18 cellular contexts compared by ENCODE assay signal in the genomic region with DNA sequence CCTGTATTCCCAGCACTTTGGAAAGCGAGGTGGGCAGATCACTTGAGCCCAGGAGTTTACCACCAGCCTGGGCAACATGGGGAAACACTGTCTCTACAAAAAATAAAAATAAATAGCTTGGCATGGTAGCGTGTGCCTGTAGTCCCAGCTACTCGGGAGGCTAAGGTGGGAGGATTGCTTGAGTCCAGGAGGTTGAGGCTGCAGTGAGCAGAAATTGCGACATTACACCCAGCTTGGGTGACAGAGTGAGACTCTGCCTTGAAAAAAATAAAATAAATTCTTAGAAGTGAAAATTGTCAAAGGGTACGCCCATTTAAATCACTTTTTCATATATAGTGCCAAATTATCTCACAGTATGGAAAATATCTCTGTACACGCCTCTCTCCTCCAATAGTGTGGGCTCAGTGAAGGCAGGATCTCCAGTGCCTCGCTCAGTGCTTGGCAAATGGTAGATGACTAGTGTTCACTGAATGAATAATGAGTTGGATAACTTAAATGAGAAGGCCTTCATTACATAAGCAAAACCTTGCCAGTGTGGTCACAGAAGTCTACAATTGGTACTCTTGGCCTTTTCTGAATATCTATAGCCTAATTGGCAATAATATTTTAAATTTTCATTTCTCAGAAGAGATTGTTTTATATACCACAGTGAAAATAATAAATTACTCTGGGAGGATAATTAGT. TPM values are rescaled to one million over a fixed set of nuclear protein-coding genes. Genes with fewer than 3 reads are reported as not detected.
DNase-seq lines count a peak whose midpoint lies in the region; FAIRE-seq and TF ChIP-seq lines count a peak whose summit lies in the region.
"Had no signal": no experiment of that assay in that cellular context is flagged by ENCODE, and none has a peak within 500 bp of the region (broad histone marks: within the 10 kb centered on the region; RNA-seq: fewer than 3 reads in every experiment).

No MANE protein-coding gene starts in this region.

- H4K8ac ChIP-seq in H1 (ENCODE audit: extremely low read depth, insufficient read depth, low read length), result no peak overlapping the region

- CTCF ChIA-PET in RWPE1 (lab: Yijun Ruan, JAX) (interaction anchor here (0.6 kb wide), 1 partner anchor 131 kb away, joined by 3 read pairs; no protein-coding TSS in a partner anchor), H1 (lab: Charles Lee; ENCODE audit: partially characterized antibody) (no interaction called here)

- H3K23me2 ChIP-seq in H1 (ENCODE audit: low read depth, low read length), result no peaks in the 10 kb centered on the region

- H3K9ac ChIP-seq in H1 (replicated peaks in 1 of 4; ENCODE audit: extremely low read depth in 1 of 4, low read depth in 3 of 4, low read length in 3 of 4) (no peak overlapping the region), liver (ENCODE audit: low read depth in 1 of 2, low read length in 2 of 2) (no peak overlapping the region)

- H3K4me1 ChIP-seq in H1 (replicated peaks in 1 of 4; ENCODE audit: control insufficient read depth in 3 of 4, insufficient read depth in 4 of 4, low read length in 3 of 4) (no peaks in the 10 kb centered on the region), liver (ENCODE audit: control insufficient read depth in 4 of 4, insufficient read depth in 4 of 4, low read length in 3 of 4) (peaks cover 0 to 9% (median 2%) of the 10 kb centered on the region in 4 donors), tibial artery (peaks cover 0 to 20% (median 0%) of the 10 kb centered on the region in 4 donors)
- H3K4me1 ChIP-seq: testis had no signal

- peaks cover 0 to 2% of the 10 kb centered on the region in 2 experiments; a peak in 1 of 4 replicates for H3K9me3 ChIP-seq in H1 (ENCODE audit: insufficient read depth in 2 of 2, low read depth in 1 of 2, low read length in 1 of 2)
- no peaks in the 10 kb centered on the region for H3K9me3 ChIP-seq in liver (ENCODE audit: control insufficient read depth in 4 of 4, low read length in 3 of 4)
- H3K9me3 ChIP-seq in tibial artery, result no peaks in the 10 kb centered on the region
- H3K9me3 ChIP-seq: testis had no signal

- no peak overlapping the region for H4K5ac ChIP-seq in H1 (ENCODE audit: insufficient read length, low read depth, low read length)

- no peak overlapping the region for H3K18ac ChIP-seq in H1 (ENCODE audit: extremely low read depth, low read length)

- no peak overlapping the region for H3K4ac ChIP-seq in H1 (replicated peaks; ENCODE audit: insufficient read length, low read depth, low read length)

- in situ Hi-C loops in ACHN (cut with HindIII; ENCODE audit: low pct_ligation_motif_present, low pct_unique_long_range_greater_than_20kb, low sequenced_read_pairs), result no loop called here

- H3K4me2 ChIP-seq in H1 (ENCODE audit: insufficient read depth in 1 of 2, low read depth in 2 of 2, low read length in 2 of 2), result no peak overlapping the region

- H2AFZ ChIP-seq in H1 (ENCODE audit: low read length), result no peak overlapping the region

- POLR2A ChIA-PET in RWPE1 (lab: Yijun Ruan, JAX; ENCODE audit: low non-redundant PET), result no interaction called here
- POLR2A ChIA-PET in H1 (lab: Charles Lee; ENCODE audit: partially characterized antibody), result no interaction called here

- H2BK15ac ChIP-seq in H1 (ENCODE audit: low read length), result no peak overlapping the region

- no peak overlapping the region for H3K56ac ChIP-seq in H1 (replicated peaks; ENCODE audit: insufficient read length, low read depth, low read length)

- no peak for TF ChIP-seq RAD21 in H1 (IDR thresholded peaks at IDR 0.05 in 1 of 2, conservative IDR thresholded peaks at IDR 0.05 in 1 of 2; ENCODE audit: low read depth in 2 of 2, low read length in 2 of 2)
- no peak for TF ChIP-seq RAD21 in liver (IDR thresholded peaks at IDR 0.05)

- no peak overlapping the region for H2BK120ac ChIP-seq in H1 (replicated peaks; ENCODE audit: low read depth, low read length)

- TF ChIP-seq CTCF in RWPE1 (conservative IDR thresholded peaks at IDR 0.05; ENCODE audit: low read depth) (no peak), H1 (IDR thresholded peaks at IDR 0.05; ENCODE audit: control extremely low read depth in 1 of 3, insufficient read depth in 1 of 3, low read depth in 1 of 3, low read length in 3 of 3) (no peak), liver (IDR thresholded peaks at IDR 0.05; ENCODE audit: low read depth, low read length, missing input control) (no peak), tibial artery (IDR thresholded peaks at IDR 0.05) (no peak)

- H3K79me1 ChIP-seq in H1 (ENCODE audit: low read depth, low read length), result no peaks in the 10 kb centered on the region

- no peaks in the 10 kb centered on the region for H3K79me2 ChIP-seq in H1 (ENCODE audit: control insufficient read depth in 1 of 2, insufficient read depth in 2 of 2, low read length in 2 of 2)

- H4K91ac ChIP-seq in H1 (replicated peaks; ENCODE audit: insufficient read length, low read length), result no peak overlapping the region

- no peak overlapping the region for H3K23ac ChIP-seq in H1 (ENCODE audit: insufficient read length)

- FAIRE-seq in H1 (lab: Jason Lieb, UNC), result no peak
- FAIRE-seq: D721Med, GM19239 had no signal

- H2BK12ac ChIP-seq in H1 (ENCODE audit: low read depth, low read length), result no peak overlapping the region

- H3K27me3 ChIP-seq in H1 (replicated peaks in 1 of 4; ENCODE audit: control insufficient read depth in 3 of 4, extremely low read depth in 1 of 4, insufficient read depth in 3 of 4, low read length in 3 of 4), result no peaks in the 10 kb centered on the region
- H3K27me3 ChIP-seq in liver (ENCODE audit: control insufficient read depth in 4 of 4, insufficient read depth in 4 of 4, low read length in 3 of 4), result no peaks in the 10 kb centered on the region
- H3K27me3 ChIP-seq in tibial artery, result no peaks in the 10 kb centered on the region
- H3K27me3 ChIP-seq: testis had no signal

- TF ChIP-seq POLR2A in H1 (IDR thresholded peaks at IDR 0.05; ENCODE audit: control extremely low read depth in 1 of 2, low read depth in 2 of 2, low read length in 2 of 2), result no peak

- DNase-seq in RWPE1 (ENCODE audit: low spot score) (no peak), H1 (ENCODE audit: low read depth in 1 of 2, low spot score in 2 of 2) (no peak), NCI-H2029 (lab: John Stamatoyannopoulos, UW) (no peak), tibial artery (no peak), ACHN (no peak), NCI-H82 (lab: John Stamatoyannopoulos, UW) (no peak)
- DNase-seq: activated B cell treated with CpG ODN at 0.5 μM for 24 hours; activated CD8-positive, alpha-beta T cell treated with anti-CD3 and anti-CD28 coated beads, Interleukin-2, amount 10 ng/mL, durations not matched to agents 7 days and 5 days; activated naive CD4-positive, alpha-beta T cell treated with anti-CD3 and anti-CD28 coated beads, Interleukin-2, amount 10 ng/mL, durations not matched to agents 7 days and 5 days; activated T-cell treated with anti-CD3 and anti-CD28 coated beads, Interleukin-2, amount 50 U/mL, for 4 hours; nucleus accumbens; retina had no signal

- H2BK5ac ChIP-seq in H1 (ENCODE audit: low read depth, low read length), result no peak overlapping the region

- no peak overlapping the region for H2BK20ac ChIP-seq in H1 (ENCODE audit: low read length)

- H3K4me3 ChIP-seq in H1 (ENCODE audit: extremely low read depth in 1 of 4, insufficient read depth in 2 of 4, low read depth in 3 of 4, low read length in 4 of 4), result no peak overlapping the region
- H3K4me3 ChIP-seq in liver (ENCODE audit: low read depth in 1 of 3, low read length in 3 of 3), result no peak overlapping the region
- H3K4me3 ChIP-seq in tibial artery, result no peak overlapping the region
- H3K4me3 ChIP-seq: coronary artery, testis had no signal

- H2AK5ac ChIP-seq in H1 (ENCODE audit: low read depth, low read length), result no peak overlapping the region

- H3K36me3 ChIP-seq in H1 (ENCODE audit: control insufficient read depth in 2 of 4, insufficient read depth in 4 of 4, low read length in 3 of 4) (no peaks in the 10 kb centered on the region), liver (ENCODE audit: control insufficient read depth in 4 of 4, insufficient read depth in 3 of 4, low read depth in 1 of 4, low read length in 3 of 4) (no peaks in the 10 kb centered on the region), tibial artery (no peaks in the 10 kb centered on the region)

- 91% methylated on average over 7 of the region's 7 CpGs; no CpG with 5 or more reads in 1 of the 2 experiments for whole genome bisulfite sequencing in H1 (ENCODE audit: extremely low coverage in 1 of 2, insufficient coverage in 1 of 2, insufficient read length in 1 of 2, insufficient replicate concordance in 2 of 2, low coverage in 1 of 2, low lambda C conversion rate in 2 of 2, missing lambda C conversion rate in 1 of 2), 2 experiments
- 91% methylated on average over 7 of the region's 7 CpGs for WGBS in liver

- peak overlapping the region; percentile 56 for H3K27ac ChIP-seq in RWPE1
- no peak overlapping the region for H3K27ac ChIP-seq in H1 (ENCODE audit: low read depth, low read length)
- H3K27ac ChIP-seq in liver (ENCODE audit: low read depth in 1 of 2, low read length in 2 of 2), result peak overlapping the region; percentile 4 to 44
- no peak overlapping the region for H3K27ac ChIP-seq in tibial artery
- H3K27ac ChIP-seq: coronary artery, foreskin keratinocyte had no signal

- intact Hi-C loops in tibial artery (cut with DNase I; ENCODE audit: low total_unique reads), result no loop called here

- no peaks in the 10 kb centered on the region for H4K20me1 ChIP-seq in H1 (replicated peaks in 1 of 2; ENCODE audit: control insufficient read depth in 1 of 2, insufficient read depth in 2 of 2, low read length in 2 of 2)

- TF ChIP-seq EP300 in H1 (IDR thresholded peaks at IDR 0.05; ENCODE audit: borderline replicate concordance in 1 of 2, low read depth in 2 of 2, low read length in 2 of 2), result no peak

- no peak overlapping the region for H3K14ac ChIP-seq in H1 (ENCODE audit: insufficient read length)

TF ChIP-seq in H1, 55 proteins besides CTCF, POLR2A, EP300 and RAD21:
- TF ChIP-seq CTBP2 (IDR thresholded peaks at IDR 0.05; ENCODE audit: borderline replicate concordance, insufficient read depth, insufficient read length, low read length) (no peak), CEBPB (IDR thresholded peaks at IDR 0.05; ENCODE audit: low read depth, low read length) (0 out of 2 replicates have a peak, but pooled peaks have one; percentile 2)

RNA-seq across cellular contexts. Expression of gene CCL28, which starts 9.4 kb away (rescaled TPM):
- not detected in 2 replicates for total RNA-seq in H1 (2021; fragmentation: NEBNext Ultra II Directional; extraction: Animal tissue kit (Norgen Biotek cat#: 25700))
- 0.95 and 1.1 TPM in 2 replicates for polyA plus RNA-seq in H1 (2011; rRNA removed)
- 1.2 TPM for polyA plus RNA-seq in H1 (2011; cell fraction: cytosol; rRNA removed)
- 1.3 TPM for polyA plus RNA-seq in H1 (2011; cell fraction: nucleus; rRNA removed)
- 0.39 to 0.66 TPM (median 0.62 TPM) in 4 replicates for polyA plus RNA-seq in H1 (2012, experiment 1 of 2)
- 0.38 TPM for polyA plus RNA-seq in H1 (2012, experiment 2 of 2)
- polyA plus RNA-seq in H1 (2013, experiment 1 of 2), result 0.08 TPM
- 0.26 TPM for polyA plus RNA-seq in H1 (2013, experiment 2 of 2)
- 0.85 and 2.2 TPM in 2 replicates for polyA minus RNA-seq in H1 (2011; rRNA and poly(A)+ RNA removed)
- 1.2 TPM for polyA minus RNA-seq in H1 (2011; cell fraction: cytosol; rRNA and poly(A)+ RNA removed)
- 1.6 TPM for polyA minus RNA-seq in H1 (2011; cell fraction: nucleus; rRNA and poly(A)+ RNA removed)
- total RNA-seq in liver, result 1 to 10 TPM in 1 of 2 donors, under 1 TPM in 1; 0.37 to 1.0 TPM
- 1 to 10 TPM in 1 of 2 donors, under 1 TPM in 1; 0.61 to 1.2 TPM for polyA plus RNA-seq in liver

Comparison
In these comparisons a context has a peak if more than half of its experiments do, and no peak if none do; other contexts are left out.
1. H3K27ac ChIP-seq: peak in RWPE1 (single experiment) and liver (2 of 2); none in H1 (single experiment) and tibial artery (0 of 2).